In genomic region chr2:177195194-177195593, GRCh38 we compare ENCODE assay signal across 17 cellular contexts. TPM values are rescaled to one million over a fixed set of nuclear protein-coding genes. Genes with fewer than 3 reads are reported as not detected.
DNase-seq lines count a peak whose midpoint lies in the region; ATAC-seq and TF ChIP-seq lines count a peak whose summit lies in the region.
"Had no signal": no experiment of that assay in that cellular context is flagged by ENCODE, and none has a peak within 500 bp of the region (broad histone marks: within the 10 kb centered on the region; RNA-seq: fewer than 3 reads in every experiment).

No MANE protein-coding gene starts in this region.

- no peaks in the 10 kb centered on the region for H3K36me3 Mint-ChIP-seq in endodermal cell (ENCODE audit: low read depth)
- H3K36me3 Mint-ChIP-seq in nephron progenitor cell (ENCODE audit: low read depth): no peaks in the 10 kb centered on the region
- H3K36me3 Mint-ChIP-seq: activated naive CD4-positive, alpha-beta T cell treated with anti-CD3 and anti-CD28 coated beads, Interleukin-2, amount 10 ng/mL, durations not matched to agents 7 days and 5 days had no signal

- TF ChIP-seq CTCF in GM10266 (IDR thresholded peaks at IDR 0.05; ENCODE audit: control insufficient read depth, insufficient read depth, low read depth, missing control alignments) (peak; percentile 27), endodermal cell (conservative IDR thresholded peaks at IDR 0.05) (peak; percentile 63), thyroid gland (IDR thresholded peaks at IDR 0.05) (peak in 1 of 6 experiments; percentile 14), nephron progenitor cell (IDR thresholded peaks at IDR 0.05) (no peak)

- TF ChIP-seq POLR2A in thyroid gland (IDR thresholded peaks at IDR 0.05): no peak

- H3K4me2 ChIP-seq in Karpas-422 (ENCODE audit: low read depth, low read length, poor library complexity, severe bottlenecking): no peak overlapping the region
- H3K4me2 ChIP-seq: smooth muscle cell had no signal

- H3K79me2 ChIP-seq in Karpas-422 (ENCODE audit: low read length): no peaks in the 10 kb centered on the region

- H3K4me1 ChIP-seq in Karpas-422 (ENCODE audit: low read length) (peaks cover 3% of the 10 kb centered on the region), endodermal cell (ENCODE audit: control insufficient read depth, insufficient read depth, low read length) (no peaks in the 10 kb centered on the region), thyroid gland (no peaks in the 10 kb centered on the region)
- H3K4me1 ChIP-seq: left ventricle myocardium inferior, prostate gland, tibial artery had no signal

- H3K27me3 Mint-ChIP-seq in endodermal cell (ENCODE audit: insufficient read depth) (peaks cover 5% of the 10 kb centered on the region), nephron progenitor cell (ENCODE audit: low read depth, poor library complexity) (no peaks in the 10 kb centered on the region)
- H3K27me3 Mint-ChIP-seq: activated naive CD4-positive, alpha-beta T cell treated with anti-CD3 and anti-CD28 coated beads, Interleukin-2, amount 10 ng/mL, durations not matched to agents 7 days and 5 days had no signal

- H2AFZ ChIP-seq in Karpas-422 (ENCODE audit: low read length): no peak overlapping the region

- 65% methylated on average over 1 of the region's 1 CpG; no CpG with 5 or more reads in 1 of the 2 experiments for WGBS in endodermal cell (ENCODE audit: insufficient coverage in 1 of 2, insufficient read length in 1 of 2), 2 experiments
- 75 to 81% methylated on average over 1 of the region's 1 CpG for WGBS in thyroid gland, 2 donors

- intact Hi-C loops in thyroid gland (cut with DNase I): no loop called here

- H3K27ac ChIP-seq in Karpas-422 (ENCODE audit: low read length) (no peak overlapping the region), endodermal cell (ENCODE audit: low read depth, low read length) (no peak overlapping the region), thyroid gland (no peak overlapping the region)
- H3K27ac ChIP-seq: epithelial cell of prostate, gastroesophageal sphincter, left ventricle myocardium inferior, prostate gland, tibial artery had no signal

- no peaks in the 10 kb centered on the region for H4K20me1 ChIP-seq in Karpas-422 (ENCODE audit: insufficient read depth, low read depth, low read length)

- H3K36me3 ChIP-seq in Karpas-422 (ENCODE audit: insufficient read depth, low read length) (no peaks in the 10 kb centered on the region), endodermal cell (ENCODE audit: control insufficient read depth, insufficient read depth, low read length) (no peaks in the 10 kb centered on the region), thyroid gland (no peaks in the 10 kb centered on the region)
- H3K36me3 ChIP-seq: gastroesophageal sphincter, left ventricle myocardium inferior, prostate gland, tibial artery had no signal

- DNase-seq in GM10266 (ENCODE audit: extremely low spot score) (no peak), Karpas-422 (peak; percentile 54), endodermal cell (peak; percentile 49), thyroid gland (no peak), nephron progenitor cell (no peak), dedifferentiated amniotic fluid mesenchymal stem cell (ENCODE audit: extremely low spot score) (no peak)
- DNase-seq: activated CD4-positive, alpha-beta T cell treated with anti-CD3 and anti-CD28 coated beads for 1 hour; activated naive CD4-positive, alpha-beta T cell treated with anti-CD3 and anti-CD28 coated beads, Interleukin-2, amount 10 ng/mL, durations not matched to agents 7 days and 5 days; left ventricle myocardium inferior; NCI-H2029 treated with DMSO at 0.1 percent for 48 hours; tibial artery had no signal

- H3K27ac Mint-ChIP-seq in endodermal cell: no peak overlapping the region
- H3K27ac Mint-ChIP-seq in nephron progenitor cell: no peak overlapping the region
- H3K27ac Mint-ChIP-seq: activated naive CD4-positive, alpha-beta T cell treated with anti-CD3 and anti-CD28 coated beads, Interleukin-2, amount 10 ng/mL, durations not matched to agents 7 days and 5 days had no signal

- H3K9me3 ChIP-seq in Karpas-422 (ENCODE audit: low read length) (no peaks in the 10 kb centered on the region), endodermal cell (ENCODE audit: control insufficient read depth, low read length) (no peaks in the 10 kb centered on the region), thyroid gland (no peaks in the 10 kb centered on the region)
- H3K9me3 ChIP-seq: gastroesophageal sphincter, left ventricle myocardium inferior, prostate gland, tibial artery had no signal

- peak; percentile 69 for ATAC-seq in GM18867 (IDR thresholded peaks at IDR 0.05; ENCODE audit: unreplicated experiment)
- no peak for ATAC-seq in SK-N-SH treated with all-trans-retinoic acid at 6 μM for 48 hours
- ATAC-seq: gastroesophageal sphincter had no signal

- no peaks in the 10 kb centered on the region for H3K9me2 ChIP-seq in Karpas-422 (replicated peaks; ENCODE audit: insufficient read depth, low read length)

- H3K4me3 Mint-ChIP-seq in endodermal cell (no peak overlapping the region), nephron progenitor cell (no peak overlapping the region)
- H3K4me3 Mint-ChIP-seq: activated naive CD4-positive, alpha-beta T cell treated with anti-CD3 and anti-CD28 coated beads, Interleukin-2, amount 10 ng/mL, durations not matched to agents 7 days and 5 days had no signal

- H3K4me3 ChIP-seq in Karpas-422 (ENCODE audit: low read length) (no peak overlapping the region), endodermal cell (ENCODE audit: low read length) (no peak overlapping the region), thyroid gland (replicated peaks in 1 of 3) (no peak overlapping the region)
- H3K4me3 ChIP-seq: gastroesophageal sphincter, left ventricle myocardium inferior, prostate gland, smooth muscle cell, tibial artery had no signal

- H3K4me1 Mint-ChIP-seq in endodermal cell (no peaks in the 10 kb centered on the region), nephron progenitor cell (peaks cover 11% of the 10 kb centered on the region)

- H3K9me3 Mint-ChIP-seq in endodermal cell (no peaks in the 10 kb centered on the region), nephron progenitor cell (no peaks in the 10 kb centered on the region)
- H3K9me3 Mint-ChIP-seq: activated naive CD4-positive, alpha-beta T cell treated with anti-CD3 and anti-CD28 coated beads, Interleukin-2, amount 10 ng/mL, durations not matched to agents 7 days and 5 days had no signal

- H3K9ac ChIP-seq in Karpas-422 (ENCODE audit: low read length) (no peak overlapping the region), endodermal cell (ENCODE audit: extremely low read depth, low read length, poor library complexity, severe bottlenecking) (no peak overlapping the region)

- H3K27me3 ChIP-seq in Karpas-422 (ENCODE audit: low read length) (no peaks in the 10 kb centered on the region), endodermal cell (ENCODE audit: control insufficient read depth, insufficient read depth, low read length, poor library complexity, severe bottlenecking) (no peaks in the 10 kb centered on the region), thyroid gland (no peaks in the 10 kb centered on the region)
- H3K27me3 ChIP-seq: gastroesophageal sphincter, tibial artery had no signal

TF ChIP-seq in SK-N-SH treated with all-trans-retinoic acid at 6 μM for 48 hours, 23 proteins besides CTCF, POLR2A, EP300 and RAD21 (continues in another document):
- TF ChIP-seq TSHZ2 (CRISPR knock-in tag; IDR thresholded peaks at IDR 0.05) (no peak), SNAI2 (CRISPR knock-in tag; IDR thresholded peaks at IDR 0.05) (no peak), TCF4 (CRISPR knock-in tag; IDR thresholded peaks at IDR 0.05; ENCODE audit: borderline replicate concordance) (no peak), PPARA (CRISPR knock-in tag; IDR thresholded peaks at IDR 0.05; ENCODE audit: borderline replicate concordance) (no peak), ISL1 (CRISPR knock-in tag; IDR thresholded peaks at IDR 0.05) (no peak), ZNF565 (CRISPR knock-in tag; conservative IDR thresholded peaks at IDR 0.05; ENCODE audit: low read depth) (no peak), ARNTL (CRISPR knock-in tag; IDR thresholded peaks at IDR 0.05; ENCODE audit: borderline replicate concordance, low read depth) (no peak), CREB5 (CRISPR knock-in tag; IDR thresholded peaks at IDR 0.05; ENCODE audit: low read depth) (no peak)

RNA-seq across cellular contexts. Expression of gene HNRNPA3, which starts 17.4 kb away (rescaled TPM):
- 51.7 and 62.7 TPM in 2 replicates for total RNA-seq in Karpas-422 (2014; rRNA removed; shearing (Covaris generic); ENCODE audit: low replicate concordance)
- total RNA-seq in endodermal cell: 100 to 1,000 TPM; 323 to 413 TPM
- 370 TPM for polyA plus RNA-seq in endodermal cell (2013, experiment 1 of 2)
- polyA plus RNA-seq in endodermal cell (2013, experiment 2 of 2): 361 TPM
- total RNA-seq in thyroid gland: 100 to 1,000 TPM in 1 of 4 donors, 10 to 100 TPM in 3; 80.3 to 115 (median 82.3) TPM

Comparison
In these comparisons a context has a peak if more than half of its experiments do, and no peak if none do; other contexts are left out.
1. DNase-seq: peak in Karpas-422 (single experiment) and endodermal cell (single experiment); none in GM10266 (single experiment), thyroid gland (0 of 2), nephron progenitor cell (single experiment) and dedifferentiated amniotic fluid mesenchymal stem cell (single experiment).